Comparison of ENCODE assay signal across 26 cellular contexts in the genomic region with DNA sequence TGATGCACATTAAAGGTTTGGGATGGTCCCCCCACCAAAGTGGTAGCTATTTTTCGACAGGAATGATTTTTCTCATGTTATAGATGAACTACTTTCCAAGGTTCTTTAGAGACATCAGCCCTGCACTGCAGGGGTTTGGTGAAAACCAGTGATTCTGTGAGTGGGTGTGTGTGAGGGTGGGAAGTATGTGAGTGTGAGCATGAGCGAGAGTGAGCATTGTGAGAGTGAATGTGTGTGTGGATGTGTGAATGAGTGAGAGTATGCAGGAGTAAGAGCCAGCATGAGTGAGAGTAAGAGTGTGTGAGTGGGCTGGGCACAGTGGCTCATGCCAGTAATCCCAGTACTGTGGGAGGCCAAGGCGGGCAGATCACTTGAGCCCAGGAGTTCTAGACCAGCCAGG.
"Had no signal": no experiment of that assay in that cellular context is flagged by ENCODE, and none has a peak within 500 bp of the region (broad histone marks: within the 10 kb centered on the region; RNA-seq: fewer than 3 reads in every experiment).

No MANE protein-coding gene starts in this region.

- DNase-seq: Kasumi-1, MM.1S, MV-4-11, NCI-H1048, NCI-H1105, NCI-H1417, NCI-H1436 treated with DMSO at 0.1 percent for 48 hours, NCI-H1694, NCI-H1930, NCI-H2081, NCI-H2107, NCI-H2227 treated with DMSO at 0.1 percent for 48 hours, NCI-H524, NCI-H69, NCI-H774, PC-3, SHP77, SK-N-SH, SW 1271, T-cell had no signal

- H3K27ac ChIP-seq: HL-60, KMS-11, RWPE1 had no signal

- H3K9me3 Mint-ChIP-seq: IgD-negative memory B cell, T-cell had no signal

- H3K4me3 ChIP-seq: K562 had no signal

- H3K36me3 Mint-ChIP-seq: IgD-negative memory B cell, T-cell had no signal

- H3K4me3 Mint-ChIP-seq: IgD-negative memory B cell, T-cell had no signal

- ATAC-seq: K562, Panc1, PC-3, T-cell had no signal

- H3K9me3 ChIP-seq: SK-N-SH had no signal

- H3K27ac Mint-ChIP-seq: IgD-negative memory B cell, T-cell had no signal

- H3K4me1 Mint-ChIP-seq: IgD-negative memory B cell, T-cell had no signal
